11 cellular contexts compared by ENCODE assay signal in the genomic region with DNA sequence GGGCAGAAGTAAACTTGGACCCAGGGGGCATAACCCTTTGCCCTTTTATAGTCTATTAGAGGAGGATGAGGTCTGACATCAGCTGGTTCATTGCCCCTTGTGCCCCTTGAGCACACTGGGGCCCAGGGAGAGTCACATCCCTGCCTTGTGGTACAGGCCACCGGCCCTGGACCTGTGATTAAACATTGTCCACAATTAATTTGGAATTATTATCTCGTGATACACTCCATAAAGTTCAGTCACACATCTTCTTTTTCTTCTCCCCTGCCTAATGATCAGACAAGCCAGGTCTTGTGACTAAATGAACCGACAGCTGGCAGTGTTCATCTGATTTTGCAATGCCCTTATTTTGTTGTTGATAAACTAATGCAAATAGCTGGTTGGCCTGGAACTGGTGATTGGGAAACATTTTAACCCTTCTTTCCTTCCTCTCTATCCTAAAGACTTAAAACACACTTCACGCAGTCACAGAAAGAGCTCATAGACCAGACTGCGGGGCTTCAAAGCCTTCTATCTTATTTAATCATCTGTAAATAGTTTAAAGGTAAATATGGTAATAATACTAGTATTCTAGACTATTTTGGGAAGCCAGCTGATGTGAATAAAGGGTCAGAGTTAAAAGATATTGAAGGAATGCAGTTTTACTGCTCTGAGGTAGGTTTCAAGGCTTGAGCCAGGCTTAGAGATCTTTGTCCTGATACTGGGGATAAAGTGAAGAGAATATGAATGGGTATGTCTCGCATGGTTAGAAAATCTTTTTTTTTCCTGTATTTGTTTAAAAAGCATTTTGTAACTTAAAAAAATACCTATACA. TPM values are rescaled to one million over a fixed set of nuclear protein-coding genes. Genes with fewer than 3 reads are reported as not detected.
DNase-seq lines count a peak whose midpoint lies in the region; FAIRE-seq and TF ChIP-seq lines count a peak whose summit lies in the region.
"Had no signal": no experiment of that assay in that cellular context is flagged by ENCODE, and none has a peak within 500 bp of the region (broad histone marks: within the 10 kb centered on the region; RNA-seq: fewer than 3 reads in every experiment).

No MANE protein-coding gene starts in this region.

- peaks cover 29% of the 10 kb centered on the region for H3K9me3 Mint-ChIP-seq in dendritic cell treated with granulocyte-macrophage colony-stimulating factor and Interleukin-4, amounts not matched to agents 40 ng/mL and 50 ng/mL, for 4 days
- no peaks in the 10 kb centered on the region for H3K9me3 Mint-ChIP-seq in type B pancreatic cell

- no peak overlapping the region for H3K4me3 ChIP-seq in liver (ENCODE audit: low read depth in 1 of 3, low read length in 3 of 3)

- peaks cover 10 to 45% (median 24%) of the 10 kb centered on the region in 4 donors for H3K4me1 ChIP-seq in liver (ENCODE audit: control insufficient read depth in 4 of 4, insufficient read depth in 4 of 4, low read length in 3 of 4)

- FAIRE-seq in RCC 7860 (lab: Jason Lieb, UNC) = no peak
- FAIRE-seq: astrocyte had no signal

- H3K4me1 Mint-ChIP-seq in dendritic cell treated with granulocyte-macrophage colony-stimulating factor and Interleukin-4, amounts not matched to agents 40 ng/mL and 50 ng/mL, for 4 days (ENCODE audit: low read depth) = peaks cover 69% of the 10 kb centered on the region
- peaks cover 6% of the 10 kb centered on the region for H3K4me1 Mint-ChIP-seq in type B pancreatic cell (ENCODE audit: unreplicated experiment)

- peak overlapping the region; percentile 7 to 40 for H3K9ac ChIP-seq in liver (ENCODE audit: low read depth in 1 of 2, low read length in 2 of 2)

- no peak overlapping the region for H3K4me3 Mint-ChIP-seq in dendritic cell treated with granulocyte-macrophage colony-stimulating factor and Interleukin-4, amounts not matched to agents 40 ng/mL and 50 ng/mL, for 4 days
- H3K4me3 Mint-ChIP-seq in type B pancreatic cell = peak overlapping the region; percentile 57

- peak; percentile 37 to 49 for TF ChIP-seq RAD21 in liver (IDR thresholded peaks at IDR 0.05)

- intact Hi-C loops in dendritic cell treated with granulocyte-macrophage colony-stimulating factor and Interleukin-4, amounts not matched to agents 40 ng/mL and 50 ng/mL, for 4 days (cut with micrococcal nuclease) = no loop called here

- no peaks in the 10 kb centered on the region for H3K9me3 ChIP-seq in liver (ENCODE audit: control insufficient read depth in 4 of 4, low read length in 3 of 4)

- DNase-seq in LHCN-M2 (ENCODE audit: low read depth) (peak; percentile 84), type B pancreatic cell (ENCODE audit: extremely low spot score, unreplicated experiment) (no peak), islet precursor cell (no peak), RCC 7860 (ENCODE audit: low spot score) (no peak), GM19240 (ENCODE audit: insufficient read length, low spot score) (no peak)
- DNase-seq: activated CD8-positive, alpha-beta memory T cell treated with anti-CD3 and anti-CD28 coated beads for 24 hours; head of caudate nucleus; NCI-H345 had no signal

- H3K27ac ChIP-seq in liver (ENCODE audit: low read depth in 1 of 2, low read length in 2 of 2) = peak overlapping the region; percentile 83 to 87

- WGBS in liver = 22% methylated on average over 6 of the region's 6 CpGs

- no peaks in the 10 kb centered on the region for H3K27me3 Mint-ChIP-seq in dendritic cell treated with granulocyte-macrophage colony-stimulating factor and Interleukin-4, amounts not matched to agents 40 ng/mL and 50 ng/mL, for 4 days
- no peaks in the 10 kb centered on the region for H3K27me3 Mint-ChIP-seq in type B pancreatic cell

- H3K36me3 ChIP-seq in liver (ENCODE audit: control insufficient read depth in 4 of 4, insufficient read depth in 3 of 4, low read depth in 1 of 4, low read length in 3 of 4) = peaks cover 3 to 27% (median 9%) of the 10 kb centered on the region in 4 donors

- no peaks in the 10 kb centered on the region for H3K27me3 ChIP-seq in liver (ENCODE audit: control insufficient read depth in 4 of 4, insufficient read depth in 4 of 4, low read length in 3 of 4)

- peak; percentile 1 for TF ChIP-seq CTCF in liver (IDR thresholded peaks at IDR 0.05; ENCODE audit: low read depth, low read length, missing input control)
- TF ChIP-seq CTCF in type B pancreatic cell (conservative IDR thresholded peaks at IDR 0.05) = no peak

- peaks cover 96% of the 10 kb centered on the region for H3K36me3 Mint-ChIP-seq in dendritic cell treated with granulocyte-macrophage colony-stimulating factor and Interleukin-4, amounts not matched to agents 40 ng/mL and 50 ng/mL, for 4 days (ENCODE audit: low read depth)
- H3K36me3 Mint-ChIP-seq in type B pancreatic cell = peaks cover 29% of the 10 kb centered on the region

- peak overlapping the region; percentile 49 for H3K27ac Mint-ChIP-seq in dendritic cell treated with granulocyte-macrophage colony-stimulating factor and Interleukin-4, amounts not matched to agents 40 ng/mL and 50 ng/mL, for 4 days
- H3K27ac Mint-ChIP-seq in type B pancreatic cell = peak overlapping the region; percentile 85

TF ChIP-seq in liver, 16 proteins besides CTCF, POLR2A, EP300 and RAD21:
- TF ChIP-seq SP1 (IDR thresholded peaks at IDR 0.05) (peak; percentile 95), EGR1 (IDR thresholded peaks at IDR 0.05; ENCODE audit: low read depth in 2 of 2) (peak in 1 of 2 donors; percentile 12), HNF4G (IDR thresholded peaks at IDR 0.05) (peak; percentile 71), YY1 (IDR thresholded peaks at IDR 0.05) (peak; percentile 60), GABPA (IDR thresholded peaks at IDR 0.05 in 1 of 2, conservative IDR thresholded peaks at IDR 0.05 in 1 of 2) (peak in 1 of 2 donors; percentile 45), TAF1 (conservative IDR thresholded peaks at IDR 0.05) (no peak), NR2F2 (IDR thresholded peaks at IDR 0.05) (peak; percentile 95), HNF4A (conservative IDR thresholded peaks at IDR 0.05) (peak; percentile 92 to 97), RXRA (IDR thresholded peaks at IDR 0.05) (peak; percentile 97 to 98), FOXA2 (IDR thresholded peaks at IDR 0.05) (peak; percentile 77), FOXA1 (IDR thresholded peaks at IDR 0.05) (peak; percentile 35), JUND (IDR thresholded peaks at IDR 0.05) (peak; percentile 81 to 85)
- TF ChIP-seq, protein P1, sequence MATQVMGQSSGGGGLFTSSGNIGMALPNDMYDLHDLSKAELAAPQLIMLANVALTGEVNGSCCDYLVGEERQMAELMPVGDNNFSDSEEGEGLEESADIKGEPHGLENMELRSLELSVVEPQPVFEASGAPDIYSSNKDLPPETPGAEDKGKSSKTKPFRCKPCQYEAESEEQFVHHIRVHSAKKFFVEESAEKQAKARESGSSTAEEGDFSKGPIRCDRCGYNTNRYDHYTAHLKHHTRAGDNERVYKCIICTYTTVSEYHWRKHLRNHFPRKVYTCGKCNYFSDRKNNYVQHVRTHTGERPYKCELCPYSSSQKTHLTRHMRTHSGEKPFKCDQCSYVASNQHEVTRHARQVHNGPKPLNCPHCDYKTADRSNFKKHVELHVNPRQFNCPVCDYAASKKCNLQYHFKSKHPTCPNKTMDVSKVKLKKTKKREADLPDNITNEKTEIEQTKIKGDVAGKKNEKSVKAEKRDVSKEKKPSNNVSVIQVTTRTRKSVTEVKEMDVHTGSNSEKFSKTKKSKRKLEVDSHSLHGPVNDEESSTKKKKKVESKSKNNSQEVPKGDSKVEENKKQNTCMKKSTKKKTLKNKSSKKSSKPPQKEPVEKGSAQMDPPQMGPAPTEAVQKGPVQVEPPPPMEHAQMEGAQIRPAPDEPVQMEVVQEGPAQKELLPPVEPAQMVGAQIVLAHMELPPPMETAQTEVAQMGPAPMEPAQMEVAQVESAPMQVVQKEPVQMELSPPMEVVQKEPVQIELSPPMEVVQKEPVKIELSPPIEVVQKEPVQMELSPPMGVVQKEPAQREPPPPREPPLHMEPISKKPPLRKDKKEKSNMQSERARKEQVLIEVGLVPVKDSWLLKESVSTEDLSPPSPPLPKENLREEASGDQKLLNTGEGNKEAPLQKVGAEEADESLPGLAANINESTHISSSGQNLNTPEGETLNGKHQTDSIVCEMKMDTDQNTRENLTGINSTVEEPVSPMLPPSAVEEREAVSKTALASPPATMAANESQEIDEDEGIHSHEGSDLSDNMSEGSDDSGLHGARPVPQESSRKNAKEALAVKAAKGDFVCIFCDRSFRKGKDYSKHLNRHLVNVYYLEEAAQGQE (IDR thresholded peaks at IDR 0.05) = peak; percentile 84
- TF ChIP-seq, protein P2, sequence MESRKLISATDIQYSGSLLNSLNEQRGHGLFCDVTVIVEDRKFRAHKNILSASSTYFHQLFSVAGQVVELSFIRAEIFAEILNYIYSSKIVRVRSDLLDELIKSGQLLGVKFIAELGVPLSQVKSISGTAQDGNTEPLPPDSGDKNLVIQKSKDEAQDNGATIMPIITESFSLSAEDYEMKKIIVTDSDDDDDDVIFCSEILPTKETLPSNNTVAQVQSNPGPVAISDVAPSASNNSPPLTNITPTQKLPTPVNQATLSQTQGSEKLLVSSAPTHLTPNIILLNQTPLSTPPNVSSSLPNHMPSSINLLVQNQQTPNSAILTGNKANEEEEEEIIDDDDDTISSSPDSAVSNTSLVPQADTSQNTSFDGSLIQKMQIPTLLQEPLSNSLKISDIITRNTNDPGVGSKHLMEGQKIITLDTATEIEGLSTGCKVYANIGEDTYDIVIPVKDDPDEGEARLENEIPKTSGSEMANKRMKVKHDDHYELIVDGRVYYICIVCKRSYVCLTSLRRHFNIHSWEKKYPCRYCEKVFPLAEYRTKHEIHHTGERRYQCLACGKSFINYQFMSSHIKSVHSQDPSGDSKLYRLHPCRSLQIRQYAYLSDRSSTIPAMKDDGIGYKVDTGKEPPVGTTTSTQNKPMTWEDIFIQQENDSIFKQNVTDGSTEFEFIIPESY (IDR thresholded peaks at IDR 0.05) = peak; percentile 89
- TF ChIP-seq, protein P3, sequence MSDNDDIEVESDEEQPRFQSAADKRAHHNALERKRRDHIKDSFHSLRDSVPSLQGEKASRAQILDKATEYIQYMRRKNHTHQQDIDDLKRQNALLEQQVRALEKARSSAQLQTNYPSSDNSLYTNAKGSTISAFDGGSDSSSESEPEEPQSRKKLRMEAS (IDR thresholded peaks at IDR 0.05) = peak; percentile 40
- TF ChIP-seq, protein P4, sequence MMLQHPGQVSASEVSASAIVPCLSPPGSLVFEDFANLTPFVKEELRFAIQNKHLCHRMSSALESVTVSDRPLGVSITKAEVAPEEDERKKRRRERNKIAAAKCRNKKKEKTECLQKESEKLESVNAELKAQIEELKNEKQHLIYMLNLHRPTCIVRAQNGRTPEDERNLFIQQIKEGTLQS (IDR thresholded peaks at IDR 0.05) = peak; percentile 77

RNA-seq across cellular contexts. Expression of a gene that starts 13.4 kb away (rescaled TPM):
- total RNA-seq in LHCN-M2 (2014; rRNA removed) (39.0 and 42.7 TPM in 2 replicates), liver (10 to 100 TPM; 20.7 to 49.3 TPM), type B pancreatic cell (ENCODE audit: low replicate concordance) (15.8 and 31.7 TPM in 2 replicates)
- polyA plus RNA-seq in LHCN-M2 (2012) = 7.7 TPM
- polyA plus RNA-seq in liver = 10 to 100 TPM; 14.0 to 38.2 TPM

RNA-seq across cellular contexts. Expression of a gene that starts 30.9 kb away (rescaled TPM):
- total RNA-seq in LHCN-M2 (2014; rRNA removed) (0.57 and 1.2 TPM in 2 replicates), liver (1 to 10 TPM in 1 of 2 donors, under 1 TPM in 1; 0.98 to 1.3 TPM), type B pancreatic cell (ENCODE audit: low replicate concordance) (1.0 and 2.0 TPM in 2 replicates)
- 0.23 TPM for polyA plus RNA-seq in LHCN-M2 (2012)
- polyA plus RNA-seq in liver = 1 to 10 TPM; 1.3 to 2.0 TPM
